In genomic region chr3:186882881-186883685, GRCh38 we compare ENCODE assay signal across 9 cellular contexts. TPM values are rescaled to one million over a fixed set of nuclear protein-coding genes. Genes with fewer than 3 reads are reported as not detected.
DNase-seq lines count a peak whose midpoint lies in the region; FAIRE-seq and TF ChIP-seq lines count a peak whose summit lies in the region.
"Had no signal": no experiment of that assay in that cellular context is flagged by ENCODE, and none has a peak within 500 bp of the region (broad histone marks: within the 10 kb centered on the region; RNA-seq: fewer than 3 reads in every experiment).

No MANE protein-coding gene starts in this region.

- 60 to 66% methylated on average over 6 of the region's 6 CpGs for WGBS in GM23248 (ENCODE audit: low coverage in 1 of 2, low lambda C conversion rate in 2 of 2, missing lambda C conversion rate in 2 of 2), 2 experiments

- no peak for FAIRE-seq in kidney (lab: Jason Lieb, UNC)

- H3K27ac ChIP-seq in GM23248 (no peak overlapping the region), kidney (ENCODE audit: low read depth in 2 of 2, low read length in 2 of 2) (no peak overlapping the region)

- H3F3A ChIP-seq in GM23248 (ENCODE audit: insufficient read depth) = no peaks in the 10 kb centered on the region

- H3K4me3 Mint-ChIP-seq in chondrocyte (ENCODE audit: unreplicated experiment) = no peak overlapping the region
- H3K4me3 Mint-ChIP-seq in mesothelial cell of epicardium = no peak overlapping the region
- H3K4me3 Mint-ChIP-seq: stimulated activated memory B cell treated with anti-CD40 and anti-IgM and Interleukin-4, amounts not matched to agents 10 μg/mL and 1 μg/mL and 100 μg/mL, for 72 hours had no signal

- peak overlapping the region; percentile 70 for H3K27ac Mint-ChIP-seq in chondrocyte (ENCODE audit: unreplicated experiment)
- H3K27ac Mint-ChIP-seq in mesothelial cell of epicardium = no peak overlapping the region
- H3K27ac Mint-ChIP-seq: stimulated activated memory B cell treated with anti-CD40 and anti-IgM and Interleukin-4, amounts not matched to agents 10 μg/mL and 1 μg/mL and 100 μg/mL, for 72 hours had no signal

- no peaks in the 10 kb centered on the region for H3K9me2 ChIP-seq in GM23248 (ENCODE audit: insufficient read depth)

- no peaks in the 10 kb centered on the region for H3K27me3 Mint-ChIP-seq in chondrocyte (ENCODE audit: low read depth)
- H3K27me3 Mint-ChIP-seq in mesothelial cell of epicardium (ENCODE audit: low read depth) = no peaks in the 10 kb centered on the region

- intact Hi-C loops in kidney (cut with DNase I) = no loop called here

- no peaks in the 10 kb centered on the region for H3K79me2 ChIP-seq in GM23248 (ENCODE audit: insufficient read depth)

- H4K20me1 ChIP-seq in GM23248 (ENCODE audit: insufficient read depth) = no peaks in the 10 kb centered on the region

- no peaks in the 10 kb centered on the region for H3K9me3 ChIP-seq in GM23248 (ENCODE audit: low read depth)
- no peaks in the 10 kb centered on the region for H3K9me3 ChIP-seq in kidney (ENCODE audit: control insufficient read depth in 1 of 2, low read length in 2 of 2)

- TF ChIP-seq CTCF in chondrocyte (IDR thresholded peaks at IDR 0.05) (no peak), kidney (IDR thresholded peaks at IDR 0.05; ENCODE audit: borderline replicate concordance, extremely low read depth, insufficient read depth) (no peak), mesothelial cell of epicardium (IDR thresholded peaks at IDR 0.05; ENCODE audit: unreplicated experiment) (no peak)

- no peaks in the 10 kb centered on the region for H3K9me3 Mint-ChIP-seq in chondrocyte (ENCODE audit: low read depth)
- H3K9me3 Mint-ChIP-seq in mesothelial cell of epicardium = no peaks in the 10 kb centered on the region
- H3K9me3 Mint-ChIP-seq: stimulated activated memory B cell treated with anti-CD40 and anti-IgM and Interleukin-4, amounts not matched to agents 10 μg/mL and 1 μg/mL and 100 μg/mL, for 72 hours had no signal

- DNase-seq in GM23248 (peak; percentile 84), SW 1271 (lab: John Stamatoyannopoulos, UW) (peak; percentile 58 to 89), chondrocyte (ENCODE audit: low spot score) (no peak), NCI-H1694 treated with DMSO at 0.1 percent for 48 hours (lab: John Stamatoyannopoulos, UW) (no peak), NCI-H146 (lab: John Stamatoyannopoulos, UW) (no peak), kidney (no peak), mesothelial cell of epicardium (ENCODE audit: low spot score in 2 of 2, unreplicated experiment in 2 of 2) (no peak)
- DNase-seq in stimulated activated CD4-positive, alpha-beta T cell treated with anti-CD3 and anti-CD28 coated beads, Interleukin-1b, Interleukin-23, amount 100 ng/mL, for 24 hours (ENCODE audit: low read depth in 4 of 4, low spot score in 1 of 4) = peak in 3 of 4 experiments; percentile 22 to 49 (median 23)

- H3K27me3 ChIP-seq in GM23248 (replicated peaks; ENCODE audit: insufficient read depth) = peaks cover 14% of the 10 kb centered on the region

- in situ Hi-C loops in GM23248 (cut with MboI) = no loop called here

- H3K4me3 ChIP-seq in GM23248 (no peak overlapping the region), kidney (ENCODE audit: low read length in 2 of 2) (no peak overlapping the region)

- H3K4me1 Mint-ChIP-seq in chondrocyte (ENCODE audit: low read depth) (peaks cover 7% of the 10 kb centered on the region), mesothelial cell of epicardium (peaks cover 16% of the 10 kb centered on the region)

- H3K36me3 Mint-ChIP-seq in chondrocyte (ENCODE audit: low read depth) (no peaks in the 10 kb centered on the region), mesothelial cell of epicardium (no peaks in the 10 kb centered on the region)
- H3K36me3 Mint-ChIP-seq: stimulated activated memory B cell treated with anti-CD40 and anti-IgM and Interleukin-4, amounts not matched to agents 10 μg/mL and 1 μg/mL and 100 μg/mL, for 72 hours had no signal

- no peak overlapping the region for H3K4me2 ChIP-seq in GM23248 (ENCODE audit: unreplicated experiment)

- H2AFZ ChIP-seq in GM23248 = no peak overlapping the region

- H3K9ac ChIP-seq in GM23248 = no peak overlapping the region
- H3K9ac ChIP-seq in kidney (ENCODE audit: low read length in 2 of 2) = no peak overlapping the region

- H3K36me3 ChIP-seq in GM23248 (ENCODE audit: low read depth) (no peaks in the 10 kb centered on the region), kidney (ENCODE audit: control insufficient read depth in 1 of 2, insufficient read depth in 2 of 2, low read length in 2 of 2) (no peaks in the 10 kb centered on the region)

- peaks cover 11% of the 10 kb centered on the region for H3K4me1 ChIP-seq in GM23248 (ENCODE audit: insufficient read depth)
- H3K4me1 ChIP-seq in kidney (ENCODE audit: control insufficient read depth in 1 of 2, insufficient read depth in 1 of 2, low read depth in 1 of 2, low read length in 2 of 2) = no peaks in the 10 kb centered on the region

RNA-seq across cellular contexts. Expression of gene ADIPOQ, which starts 40.6 kb away (rescaled TPM):
- not detected in 2 replicates for total RNA-seq in GM23248 (2014; rRNA removed; shearing (Covaris generic))
- not detected in 2 replicates for polyA plus RNA-seq in GM23248 (2016; fragmentation: Nextera tagmentation; extraction: Ambion mirVana)
- 0.05 TPM in 1 of 3 replicates, not detected in the others for total RNA-seq in chondrocyte
- not detected for total RNA-seq in kidney
- polyA plus RNA-seq in kidney (ENCODE audit: insufficient read depth, low read depth, low replicate concordance) = not detected
- total RNA-seq in mesothelial cell of epicardium = not detected in 3 replicates

RNA-seq across cellular contexts. Expression of gene ST6GAL1, which starts 47.2 kb away (rescaled TPM):
- not detected in 2 replicates for total RNA-seq in GM23248 (2014; rRNA removed; shearing (Covaris generic))
- polyA plus RNA-seq in GM23248 (2016; fragmentation: Nextera tagmentation; extraction: Ambion mirVana) (0.20 and 0.41 TPM in 2 replicates), kidney (ENCODE audit: insufficient read depth, low read depth, low replicate concordance) (62.6 TPM)
- total RNA-seq in chondrocyte (21.9 to 36.6 TPM (median 33.9 TPM) in 3 replicates), kidney (236 TPM), mesothelial cell of epicardium (38.7 to 50.3 TPM (median 45.8 TPM) in 3 replicates)

Comparison
In these comparisons a context has a peak if more than half of its experiments do, and no peak if none do; other contexts are left out.
1. DNase-seq: peak in GM23248 (single experiment), SW 1271 (2 of 2) and stimulated activated CD4-positive, alpha-beta T cell treated with anti-CD3 and anti-CD28 coated beads, Interleukin-1b, Interleukin-23, amount 100 ng/mL, for 24 hours (3 of 4); none in chondrocyte (single experiment), NCI-H1694 treated with DMSO at 0.1 percent for 48 hours (single experiment), NCI-H146 (single experiment), kidney (single experiment) and mesothelial cell of epicardium (0 of 2).
2. RNA of gene ST6GAL1, which starts 47.2 kb away (total RNA-seq): 236 TPM in kidney (single experiment), 38.7 to 50.3 TPM in mesothelial cell of epicardium and 21.9 to 36.6 TPM in chondrocyte; not detected in GM23248; every median in the first group is over 10 times any median in the second.